Comparison of ENCODE assay signal across 1 cellular context in genomic region chrX:119187298-119187697, GRCh38.
TF ChIP-seq lines count a peak whose summit lies in the region.

No MANE protein-coding gene starts in this region.

TF ChIP-seq in HepG2, 621 proteins besides CTCF, POLR2A, EP300 and RAD21:
- TF ChIP-seq ATF6 (CRISPR knock-in tag; conservative IDR thresholded peaks at IDR 0.05) (no peak), PLRG1 (conservative IDR thresholded peaks at IDR 0.05) (no peak), NFYC (CRISPR knock-in tag; IDR thresholded peaks at IDR 0.05) (peak; percentile 78), NFYB (CRISPR knock-in tag; IDR thresholded peaks at IDR 0.05) (peak; percentile 78), ZNF75D (CRISPR knock-in tag; IDR thresholded peaks at IDR 0.05; ENCODE audit: borderline replicate concordance) (no peak), NFIB (CRISPR knock-in tag; IDR thresholded peaks at IDR 0.05; ENCODE audit: borderline replicate concordance) (no peak), ZNF550 (CRISPR knock-in tag; IDR thresholded peaks at IDR 0.05; ENCODE audit: borderline replicate concordance) (no peak), ZNF513 (CRISPR knock-in tag; conservative IDR thresholded peaks at IDR 0.05) (no peak), GTF2F1 (IDR thresholded peaks at IDR 0.05; ENCODE audit: low read length) (no peak), ZSCAN31 (CRISPR knock-in tag; IDR thresholded peaks at IDR 0.05; ENCODE audit: low read depth) (no peak), ZNF24 (IDR thresholded peaks at IDR 0.05) (no peak), ZNF251 (CRISPR knock-in tag; IDR thresholded peaks at IDR 0.05) (no peak), RARG (CRISPR knock-in tag; IDR thresholded peaks at IDR 0.05; ENCODE audit: low read depth) (no peak), FOXA1 (IDR thresholded peaks at IDR 0.05) (no peak), FOXA1 (CRISPR knock-in tag; IDR thresholded peaks at IDR 0.05) (peak; percentile 33; the same call in 1 of the 2 replicates), ESRRA (CRISPR knock-in tag; IDR thresholded peaks at IDR 0.05; ENCODE audit: low read depth) (no peak), ZNF143 (CRISPR knock-in tag; IDR thresholded peaks at IDR 0.05) (no peak), ZNF879 (CRISPR knock-in tag; IDR thresholded peaks at IDR 0.05) (no peak), ZNF333 (CRISPR knock-in tag; IDR thresholded peaks at IDR 0.05; ENCODE audit: borderline replicate concordance) (no peak)
